In the genomic region with DNA sequence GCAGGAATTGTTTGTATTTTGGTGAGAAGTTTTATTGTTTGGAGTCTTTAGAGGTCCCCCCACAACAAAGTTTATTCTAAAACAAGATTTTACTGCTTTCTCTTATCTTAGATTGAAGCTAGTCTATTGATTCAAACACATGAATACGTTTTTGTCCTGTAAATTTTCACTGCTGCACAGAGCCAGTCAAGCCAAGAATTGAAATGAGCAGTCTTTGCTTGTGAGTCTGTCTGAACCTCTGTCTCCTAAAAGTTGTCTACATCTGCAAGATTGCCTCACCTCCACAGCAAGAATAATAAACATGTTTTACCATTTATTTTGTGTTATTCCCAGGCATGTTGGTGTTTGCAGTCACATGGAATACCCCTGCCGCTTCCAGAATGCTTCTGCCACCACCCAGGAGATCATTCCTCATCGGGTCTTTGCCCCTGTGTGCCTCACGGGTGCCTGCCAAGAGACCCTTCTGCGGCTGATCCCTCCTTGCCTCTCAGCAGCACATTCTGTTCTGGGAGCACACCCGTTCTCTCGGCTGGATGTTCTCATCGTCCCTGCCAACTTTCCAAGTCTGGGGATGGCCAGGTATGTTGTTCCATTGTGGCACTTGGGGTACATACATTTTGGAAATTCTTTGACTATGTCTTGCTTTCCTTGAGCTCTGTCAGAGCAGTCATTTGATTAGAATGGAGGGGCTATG, we compare ENCODE assay signal across 10 cellular contexts.
DNase-seq lines count a peak whose midpoint lies in the region; ATAC-seq and TF ChIP-seq lines count a peak whose summit lies in the region.
"Had no signal": no experiment of that assay in that cellular context is flagged by ENCODE, and none has a peak within 500 bp of the region (broad histone marks: within the 10 kb centered on the region; RNA-seq: fewer than 3 reads in every experiment).

No MANE protein-coding gene starts in this region.

- H3K14ac ChIP-seq in trophoblast cell (ENCODE audit: low read length) = peak overlapping the region; percentile 11

- no peaks in the 10 kb centered on the region for H3K36me3 Mint-ChIP-seq in endothelial cell (ENCODE audit: low read depth, unreplicated experiment)

- peak overlapping the region; percentile 71 for H2BK120ac ChIP-seq in trophoblast cell (ENCODE audit: insufficient read depth, low read length, poor library complexity)

- H3K27me3 Mint-ChIP-seq in endothelial cell (ENCODE audit: unreplicated experiment) = no peaks in the 10 kb centered on the region

- H3K27ac ChIP-seq in heart right ventricle (peak overlapping the region in 6 of 10 donors; percentile 14 to 70 (median 54)), esophagus squamous epithelium (peak overlapping the region; percentile 57 to 89 (median 86)), trophoblast cell (ENCODE audit: low read depth, low read length) (no peak overlapping the region)

- H3K79me2 ChIP-seq in trophoblast cell (ENCODE audit: control insufficient read depth, insufficient read depth, low read length, poor library complexity) = no peaks in the 10 kb centered on the region

- H4K8ac ChIP-seq in trophoblast cell (ENCODE audit: low read depth, low read length) = no peak overlapping the region

- peaks cover under 1% of the 10 kb centered on the region for H3K4me1 Mint-ChIP-seq in endothelial cell (ENCODE audit: unreplicated experiment)

- H3K23ac ChIP-seq in trophoblast cell (ENCODE audit: low read length) = no peak overlapping the region

- peaks cover 0 to 5% (median 0%) of the 10 kb centered on the region in 9 donors for H3K36me3 ChIP-seq in heart right ventricle
- H3K36me3 ChIP-seq in esophagus squamous epithelium = peaks cover 0 to 4% (median 0%) of the 10 kb centered on the region in 3 donors
- H3K36me3 ChIP-seq in trophoblast cell (ENCODE audit: control insufficient read depth in 1 of 2, insufficient read depth in 2 of 2, low read length in 2 of 2) = peaks cover 2 to 3% of the 10 kb centered on the region in 2 experiments

- WGBS in heart right ventricle, 2 donors = 74 to 83% methylated on average over 8 of the region's 8 CpGs
- 45 to 75% methylated on average over 8 of the region's 8 CpGs for WGBS in esophagus squamous epithelium, 2 donors
- no CpG with 5 or more reads among the region's 8 CpGs for WGBS in trophoblast cell (ENCODE audit: extremely low coverage, insufficient coverage, insufficient read length)

- H2BK12ac ChIP-seq in trophoblast cell (ENCODE audit: low read length) = peak overlapping the region; percentile 67

- H3K4me3 ChIP-seq in heart right ventricle = no peak overlapping the region
- no peak overlapping the region for H3K4me3 ChIP-seq in esophagus squamous epithelium
- no peak overlapping the region for H3K4me3 ChIP-seq in trophoblast cell (ENCODE audit: low read depth, low read length)

- H3K9ac ChIP-seq in trophoblast cell (ENCODE audit: low read length) = no peak overlapping the region

- peak overlapping the region; percentile 74 for H3K18ac ChIP-seq in trophoblast cell (ENCODE audit: low read length)

- no peak for TF ChIP-seq POLR2A in esophagus squamous epithelium (IDR thresholded peaks at IDR 0.05)

- H3K9me3 ChIP-seq in heart right ventricle (no peaks in the 10 kb centered on the region), esophagus squamous epithelium (no peaks in the 10 kb centered on the region), trophoblast cell (ENCODE audit: insufficient read depth, low read depth, low read length) (no peaks in the 10 kb centered on the region)

- H2AK5ac ChIP-seq in trophoblast cell (ENCODE audit: low read length) = peak overlapping the region; percentile 93

- H3K79me1 ChIP-seq in trophoblast cell (ENCODE audit: low read length) = peaks cover 9% of the 10 kb centered on the region

- no peak overlapping the region for H3K4me2 ChIP-seq in trophoblast cell (ENCODE audit: low read length)

- H3K9me3 Mint-ChIP-seq in endothelial cell (ENCODE audit: unreplicated experiment) = no peaks in the 10 kb centered on the region

- H3K4me3 Mint-ChIP-seq in endothelial cell (ENCODE audit: unreplicated experiment) = no peak overlapping the region

- H2AFZ ChIP-seq in trophoblast cell (ENCODE audit: insufficient read depth, low read length, poor library complexity) = no peak overlapping the region

- peak overlapping the region; percentile 31 for H2BK5ac ChIP-seq in trophoblast cell (ENCODE audit: low read depth, low read length, poor library complexity)

- H3K27me3 ChIP-seq in heart right ventricle (no peaks in the 10 kb centered on the region), esophagus squamous epithelium (no peaks in the 10 kb centered on the region), trophoblast cell (ENCODE audit: insufficient read depth, low read length) (no peaks in the 10 kb centered on the region)

- peak overlapping the region; percentile 39 for H4K91ac ChIP-seq in trophoblast cell (ENCODE audit: low read depth, low read length)

- intact Hi-C loops in heart right ventricle (cut with DNase I) = no loop called here
- intact Hi-C loops in Right ventricle myocardium superior (cut with DNase I) = no loop called here
- intact Hi-C loops in esophagus squamous epithelium (cut with DNase I) = no loop called here

- peak in 4 of 8 donors; percentile 15 to 54 (median 26) for ATAC-seq in heart right ventricle
- ATAC-seq in Right ventricle myocardium superior (ENCODE audit: poor library complexity) = no peak
- ATAC-seq in GM21723 (IDR thresholded peaks at IDR 0.05; ENCODE audit: unreplicated experiment) = no peak

- no peak overlapping the region for H3K27ac Mint-ChIP-seq in endothelial cell (ENCODE audit: unreplicated experiment)

- no peak for TF ChIP-seq CTCF in heart right ventricle (IDR thresholded peaks at IDR 0.05)
- TF ChIP-seq CTCF in esophagus squamous epithelium (IDR thresholded peaks at IDR 0.05) = no peak
- no peak for TF ChIP-seq CTCF in endothelial cell (IDR thresholded peaks at IDR 0.05; ENCODE audit: unreplicated experiment)

- H3K4ac ChIP-seq in trophoblast cell (ENCODE audit: low read depth, low read length) = no peak overlapping the region

- DNase-seq in heart right ventricle = no peak
- no peak for DNase-seq in Right ventricle myocardium superior
- DNase-seq in esophagus squamous epithelium (lab: John Stamatoyannopoulos, UW) = no peak
- DNase-seq in trophoblast cell = no peak
- DNase-seq in endothelial cell (ENCODE audit: low spot score) = no peak
- no peak for DNase-seq in iPS-NIHi11 (ENCODE audit: low spot score)
- no peak for DNase-seq in T-helper 1 cell
- DNase-seq: erythroblast, NCI-H1436 had no signal

- H4K12ac ChIP-seq in trophoblast cell (ENCODE audit: low read depth, low read length) = no peak overlapping the region

- H3K4me1 ChIP-seq in heart right ventricle = peaks cover 4 to 43% (median 20%) of the 10 kb centered on the region in 9 donors
- H3K4me1 ChIP-seq in esophagus squamous epithelium = peaks cover 24 to 91% (median 71%) of the 10 kb centered on the region in 3 donors
- peaks cover 3 to 18% of the 10 kb centered on the region in 2 experiments for H3K4me1 ChIP-seq in trophoblast cell (ENCODE audit: control insufficient read depth in 1 of 2, insufficient read depth in 2 of 2, low read length in 2 of 2)
